Comparison of ENCODE assay signal across 8 cellular contexts in genomic region chr12:45655186-45655585, GRCh38.
DNase-seq lines count a peak whose midpoint lies in the region; ATAC-seq and TF ChIP-seq lines count a peak whose summit lies in the region.

No MANE protein-coding gene starts in this region.

- H3K4me3 ChIP-seq in left lung, result no peak overlapping the region
- H3K4me3 ChIP-seq in H7 (ENCODE audit: insufficient read depth, low read depth, low read length), result no peak overlapping the region

- H3K27ac ChIP-seq in left lung, result no peak overlapping the region

- peak; percentile 45 for ATAC-seq in left lung
- ATAC-seq in HG02981 (IDR thresholded peaks at IDR 0.05; ENCODE audit: unreplicated experiment), result no peak

- no peak for TF ChIP-seq CTCF in left lung (IDR thresholded peaks at IDR 0.05)

- H3K36me3 ChIP-seq in left lung, result no peaks in the 10 kb centered on the region
- no peaks in the 10 kb centered on the region for H3K36me3 ChIP-seq in H7 (replicated peaks; ENCODE audit: control insufficient read depth, insufficient read depth, low read length)

- H3K9me3 ChIP-seq in left lung, result no peaks in the 10 kb centered on the region

- peak in 3 of 4 experiments; percentile 4 to 24 (median 17) for DNase-seq in activated CD4-positive, CD25-positive, alpha-beta regulatory T cell (lab: John Stamatoyannopoulos, UW)
- DNase-seq in activated CD4-positive, CD25-positive, alpha-beta regulatory T cell treated with anti-CD3 and anti-CD28 coated beads, Interleukin-2, amount 50 U/mL, for 72 hours, result no peak
- DNase-seq in NCI-H2227 treated with DMSO at 0.1 percent for 48 hours (lab: John Stamatoyannopoulos, UW), result peak; percentile 4
- DNase-seq in activated T-cell treated with anti-CD3 and anti-CD28 coated beads for 4 hours, result peak; percentile 27
- no peak for DNase-seq in left lung
- DNase-seq in OCI-M2 (lab: John Stamatoyannopoulos, UW; ENCODE audit: unreplicated experiment), result no peak
- DNase-seq in H7, result no peak

- H3K27me3 ChIP-seq in left lung (no peaks in the 10 kb centered on the region), H7 (ENCODE audit: control insufficient read depth, insufficient read depth, low read length) (no peaks in the 10 kb centered on the region)

- intact Hi-C loops in left lung (cut with DNase I), result no loop called here

- peaks cover 0 to 2% of the 10 kb centered on the region in 2 donors for H3K4me1 ChIP-seq in left lung

Comparison
In these comparisons a context has a peak if more than half of its experiments do, and no peak if none do; other contexts are left out.
1. DNase-seq: peak in activated CD4-positive, CD25-positive, alpha-beta regulatory T cell (3 of 4), NCI-H2227 treated with DMSO at 0.1 percent for 48 hours (single experiment) and activated T-cell treated with anti-CD3 and anti-CD28 coated beads for 4 hours (single experiment); none in activated CD4-positive, CD25-positive, alpha-beta regulatory T cell treated with anti-CD3 and anti-CD28 coated beads, Interleukin-2, amount 50 U/mL, for 72 hours (single experiment), left lung (0 of 2), OCI-M2 (single experiment) and H7 (single experiment).